Comparison of ENCODE assay signal across 8 cellular contexts in the genomic region with DNA sequence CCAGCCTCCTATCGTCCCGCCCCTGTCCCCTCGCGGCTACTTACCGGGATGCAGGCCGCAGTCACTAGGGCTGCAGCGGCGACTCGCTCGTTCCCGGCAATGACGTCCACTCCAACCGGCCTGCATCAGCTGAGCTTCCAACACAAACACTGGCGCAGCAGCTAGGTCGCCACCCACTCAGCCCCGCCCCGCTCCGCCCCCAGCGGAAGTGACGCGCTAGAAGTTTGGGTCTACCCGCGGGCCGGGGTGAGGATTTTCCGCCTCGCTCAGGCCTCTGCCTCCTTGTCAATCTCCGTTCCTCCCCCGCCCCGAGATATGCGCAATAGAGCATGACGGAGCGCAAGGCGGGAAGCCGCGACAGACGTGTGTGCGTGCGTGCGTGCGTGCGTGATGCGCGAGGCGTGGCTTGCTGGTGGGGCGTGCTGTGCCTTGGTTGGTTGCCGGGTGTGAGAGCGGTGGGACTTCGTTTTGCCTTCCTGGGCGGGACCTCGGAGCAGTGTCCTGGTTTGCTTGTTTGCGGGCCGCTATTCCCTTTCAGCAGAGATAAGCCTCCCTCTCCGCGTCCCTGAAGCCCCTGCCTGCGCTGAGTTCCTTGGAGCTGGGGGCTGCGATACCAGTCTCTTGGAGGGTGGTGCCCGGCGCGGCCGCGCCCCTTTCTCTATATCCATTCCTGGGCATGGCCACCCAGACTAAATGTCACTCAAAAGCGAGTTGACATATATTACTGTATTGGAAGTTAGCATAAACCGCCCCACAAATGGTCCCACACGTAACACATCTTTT. TPM values are rescaled to one million over a fixed set of nuclear protein-coding genes. Genes with fewer than 3 reads are reported as not detected.
DNase-seq lines count a peak whose midpoint lies in the region; ATAC-seq, FAIRE-seq and TF ChIP-seq lines count a peak whose summit lies in the region.

A gene with protein sequence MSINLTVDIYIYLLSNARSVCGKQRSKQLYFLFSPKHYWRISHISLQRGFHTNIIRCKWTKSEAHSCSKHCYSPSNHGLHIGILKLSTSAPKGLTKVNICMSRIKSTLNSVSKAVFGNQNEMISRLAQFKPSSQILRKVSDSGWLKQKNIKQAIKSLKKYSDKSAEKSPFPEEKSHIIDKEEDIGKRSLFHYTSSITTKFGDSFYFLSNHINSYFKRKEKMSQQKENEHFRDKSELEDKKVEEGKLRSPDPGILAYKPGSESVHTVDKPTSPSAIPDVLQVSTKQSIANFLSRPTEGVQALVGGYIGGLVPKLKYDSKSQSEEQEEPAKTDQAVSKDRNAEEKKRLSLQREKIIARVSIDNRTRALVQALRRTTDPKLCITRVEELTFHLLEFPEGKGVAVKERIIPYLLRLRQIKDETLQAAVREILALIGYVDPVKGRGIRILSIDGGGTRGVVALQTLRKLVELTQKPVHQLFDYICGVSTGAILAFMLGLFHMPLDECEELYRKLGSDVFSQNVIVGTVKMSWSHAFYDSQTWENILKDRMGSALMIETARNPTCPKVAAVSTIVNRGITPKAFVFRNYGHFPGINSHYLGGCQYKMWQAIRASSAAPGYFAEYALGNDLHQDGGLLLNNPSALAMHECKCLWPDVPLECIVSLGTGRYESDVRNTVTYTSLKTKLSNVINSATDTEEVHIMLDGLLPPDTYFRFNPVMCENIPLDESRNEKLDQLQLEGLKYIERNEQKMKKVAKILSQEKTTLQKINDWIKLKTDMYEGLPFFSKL (minus strand): TSS at position 151 of the 783 bp plus-strand sequence. CDS start 10,644 bp downstream, outside the sequence.

- H3K4me3 ChIP-seq in NT2/D1 (ENCODE audit: insufficient read length, low read depth), result peak within 1 kb of the TSS; percentile 78
- H3K4me3 ChIP-seq in H1 (ENCODE audit: extremely low read depth in 1 of 4, insufficient read depth in 2 of 4, low read depth in 3 of 4, low read length in 4 of 4), result peak within 1 kb of the TSS; percentile 73 to 95 (median 86)

- H2BK12ac ChIP-seq in H1 (ENCODE audit: low read depth, low read length), result no peak within 1 kb of the TSS

- no peaks in the 10 kb centered on the region for H3K27me3 Mint-ChIP-seq in activated CD8-positive, alpha-beta memory T cell treated with anti-CD3 and anti-CD28 coated beads, Interleukin-2, amount 10 ng/mL, durations not matched to agents 7 days and 5 days
- H3K27me3 Mint-ChIP-seq in memory B cell, result no peaks in the 10 kb centered on the region

- no peaks in the 10 kb centered on the region for H3K9me3 Mint-ChIP-seq in activated CD8-positive, alpha-beta memory T cell treated with anti-CD3 and anti-CD28 coated beads, Interleukin-2, amount 10 ng/mL, durations not matched to agents 7 days and 5 days (ENCODE audit: low read depth)
- H3K9me3 Mint-ChIP-seq in memory B cell, result no peaks in the 10 kb centered on the region

- CTCF ChIA-PET in activated CD8-positive, alpha-beta memory T cell treated with anti-CD3 and anti-CD28 coated beads, Interleukin-2, amount 10 ng/mL, durations not matched to agents 7 days and 5 days (lab: Charles Lee), result interaction anchor here (0.9 to 2.0 kb wide), 3 partner anchors 9 to 45 kb away, joined by 3 to 6 read pairs (median 5); no protein-coding TSS in a partner anchor
- CTCF ChIA-PET in H1 (lab: Charles Lee; ENCODE audit: partially characterized antibody), result interaction anchor here (0.6 to 2.6 kb wide), 7 partner anchors 13 to 410 kb away, joined by 3 to 8 read pairs (median 4); no protein-coding TSS in a partner anchor

- peaks cover 4% of the 10 kb centered on the region; the same call in 1 of the 2 replicates for H3K23me2 ChIP-seq in H1 (ENCODE audit: low read depth, low read length)

- no peak for TF ChIP-seq CTCF in H1 (IDR thresholded peaks at IDR 0.05; ENCODE audit: control extremely low read depth in 1 of 3, insufficient read depth in 1 of 3, low read depth in 1 of 3, low read length in 3 of 3)

- H3K4ac ChIP-seq in H1 (replicated peaks; ENCODE audit: insufficient read length, low read depth, low read length), result no peak within 1 kb of the TSS

- peak; percentile 99 for DNase-seq in COR-L47 (lab: John Stamatoyannopoulos, UW)
- peak; percentile 79 to 99 (median 98) for DNase-seq in HUDEP-2 (lab: John Stamatoyannopoulos, UW; ENCODE audit: unreplicated experiment in 76 of 76)
- peak; percentile 99 for DNase-seq in NT2/D1 (ENCODE audit: low read depth, low spot score)
- DNase-seq in activated CD8-positive, alpha-beta memory T cell treated with anti-CD3 and anti-CD28 coated beads, Interleukin-2, amount 10 ng/mL, durations not matched to agents 7 days and 5 days, result peak; percentile 100
- peak; percentile 97 to 100 for DNase-seq in H1 (ENCODE audit: low read depth in 1 of 2, low spot score in 2 of 2)
- peak; percentile 99 to 100 for DNase-seq in memory B cell (ENCODE audit: low spot score in 2 of 2)
- DNase-seq in stimulated activated CD8-positive, alpha-beta memory T cell treated with anti-CD3 and anti-CD28 coated beads, Interleukin-12 subunit alpha, Interleukin-12 subunit beta, amount 100 ng/mL, for 24 hours (ENCODE audit: extremely low read depth), result peak; percentile 100

- H3K4me3 Mint-ChIP-seq in activated CD8-positive, alpha-beta memory T cell treated with anti-CD3 and anti-CD28 coated beads, Interleukin-2, amount 10 ng/mL, durations not matched to agents 7 days and 5 days, result peak within 1 kb of the TSS; percentile 90
- H3K4me3 Mint-ChIP-seq in memory B cell, result peak within 1 kb of the TSS; percentile 97

- H2BK120ac ChIP-seq in H1 (replicated peaks; ENCODE audit: low read depth, low read length), result no peak within 1 kb of the TSS

- peak; percentile 91 for ATAC-seq in GM21381 (IDR thresholded peaks at IDR 0.05; ENCODE audit: unreplicated experiment)
- ATAC-seq in activated CD8-positive, alpha-beta memory T cell treated with anti-CD3 and anti-CD28 coated beads, Interleukin-2, amount 10 ng/mL, durations not matched to agents 7 days and 5 days, result peak; percentile 93
- ATAC-seq in memory B cell (ENCODE audit: low read depth), result peak; percentile 87

- H3K14ac ChIP-seq in H1 (ENCODE audit: insufficient read length), result no peak within 1 kb of the TSS

- H4K5ac ChIP-seq in H1 (ENCODE audit: insufficient read length, low read depth, low read length), result peak within 1 kb of the TSS; percentile 85

- H2BK15ac ChIP-seq in H1 (ENCODE audit: low read length), result 0 out of 2 replicates have a peak within 1 kb of the TSS, but pooled peaks have one; percentile 22

- H3K56ac ChIP-seq in H1 (replicated peaks; ENCODE audit: insufficient read length, low read depth, low read length), result peak within 1 kb of the TSS; percentile 62

- no peaks in the 10 kb centered on the region for H4K20me1 ChIP-seq in H1 (replicated peaks in 1 of 2; ENCODE audit: control insufficient read depth in 1 of 2, insufficient read depth in 2 of 2, low read length in 2 of 2)

- peak within 1 kb of the TSS; percentile 84 for H2BK5ac ChIP-seq in H1 (ENCODE audit: low read depth, low read length)

- H3K9me3 ChIP-seq in NT2/D1 (ENCODE audit: insufficient read depth, low read length), result no peaks in the 10 kb centered on the region
- no peaks in the 10 kb centered on the region for H3K9me3 ChIP-seq in H1 (ENCODE audit: insufficient read depth in 2 of 2, low read depth in 1 of 2, low read length in 1 of 2)

- H2BK20ac ChIP-seq in H1 (ENCODE audit: low read length), result no peak within 1 kb of the TSS

- peak within 1 kb of the TSS; percentile 61; the same call in 1 of the 2 replicates for H2AFZ ChIP-seq in H1 (ENCODE audit: low read length)

- H3K4me2 ChIP-seq in H1 (ENCODE audit: insufficient read depth in 1 of 2, low read depth in 2 of 2, low read length in 2 of 2), result peak within 1 kb of the TSS; percentile 80 to 93

- H2AK5ac ChIP-seq in H1 (ENCODE audit: low read depth, low read length), result no peak within 1 kb of the TSS

- H3K79me2 ChIP-seq in H1 (ENCODE audit: control insufficient read depth in 1 of 2, insufficient read depth in 2 of 2, low read length in 2 of 2), result peaks cover 0 to 37% of the 10 kb centered on the region in 2 experiments; a peak in 3 of 4 replicates

- H3K4me1 ChIP-seq in NT2/D1 (ENCODE audit: insufficient read depth, insufficient read length), result no peaks in the 10 kb centered on the region
- H3K4me1 ChIP-seq in H1 (replicated peaks in 1 of 4; ENCODE audit: control insufficient read depth in 3 of 4, insufficient read depth in 4 of 4, low read length in 3 of 4), result peaks cover 2 to 15% (median 9%) of the 10 kb centered on the region in 4 experiments; a peak in 4 of 7 replicates

- H3K4me1 Mint-ChIP-seq in activated CD8-positive, alpha-beta memory T cell treated with anti-CD3 and anti-CD28 coated beads, Interleukin-2, amount 10 ng/mL, durations not matched to agents 7 days and 5 days, result peaks cover 44% of the 10 kb centered on the region
- H3K4me1 Mint-ChIP-seq in memory B cell, result peaks cover 26% of the 10 kb centered on the region

- H3K23ac ChIP-seq in H1 (ENCODE audit: insufficient read length), result no peak within 1 kb of the TSS

- FAIRE-seq in H1 (lab: Jason Lieb, UNC), result peak; percentile 45

- peak within 1 kb of the TSS; percentile 98 for H3K27ac Mint-ChIP-seq in activated CD8-positive, alpha-beta memory T cell treated with anti-CD3 and anti-CD28 coated beads, Interleukin-2, amount 10 ng/mL, durations not matched to agents 7 days and 5 days
- peak within 1 kb of the TSS; percentile 100 for H3K27ac Mint-ChIP-seq in memory B cell

- no peak for TF ChIP-seq RAD21 in H1 (IDR thresholded peaks at IDR 0.05 in 1 of 2, conservative IDR thresholded peaks at IDR 0.05 in 1 of 2; ENCODE audit: low read depth in 2 of 2, low read length in 2 of 2)

- peak within 1 kb of the TSS; percentile 86 for H3K27ac ChIP-seq in H1 (ENCODE audit: low read depth, low read length)

- H3K27me3 ChIP-seq in NT2/D1 (ENCODE audit: insufficient read depth, insufficient read length) (no peaks in the 10 kb centered on the region), H1 (replicated peaks in 1 of 4; ENCODE audit: control insufficient read depth in 3 of 4, extremely low read depth in 1 of 4, insufficient read depth in 3 of 4, low read length in 3 of 4) (no peaks in the 10 kb centered on the region)

- H3K36me3 ChIP-seq in NT2/D1 (ENCODE audit: insufficient read depth, insufficient read length, low read length), result no peaks in the 10 kb centered on the region
- no peaks in the 10 kb centered on the region for H3K36me3 ChIP-seq in H1 (ENCODE audit: control insufficient read depth in 2 of 4, insufficient read depth in 4 of 4, low read length in 3 of 4)

- no peak; a peak in 1 of 3 replicates for TF ChIP-seq EP300 in H1 (IDR thresholded peaks at IDR 0.05; ENCODE audit: borderline replicate concordance in 1 of 2, low read depth in 2 of 2, low read length in 2 of 2)

- H3K9ac ChIP-seq in NT2/D1 (ENCODE audit: insufficient read length, low read depth), result peak within 1 kb of the TSS; percentile 84
- H3K9ac ChIP-seq in H1 (replicated peaks in 1 of 4; ENCODE audit: extremely low read depth in 1 of 4, low read depth in 3 of 4, low read length in 3 of 4), result peak within 1 kb of the TSS; percentile 64 to 87 (median 84)

- H3K36me3 Mint-ChIP-seq in activated CD8-positive, alpha-beta memory T cell treated with anti-CD3 and anti-CD28 coated beads, Interleukin-2, amount 10 ng/mL, durations not matched to agents 7 days and 5 days, result peaks cover 2% of the 10 kb centered on the region
- peaks cover 12% of the 10 kb centered on the region for H3K36me3 Mint-ChIP-seq in memory B cell

- whole genome bisulfite sequencing in H1 (ENCODE audit: extremely low coverage in 1 of 2, insufficient coverage in 1 of 2, insufficient read length in 1 of 2, insufficient replicate concordance in 2 of 2, low coverage in 1 of 2, low lambda C conversion rate in 2 of 2, missing lambda C conversion rate in 1 of 2), 2 experiments, result 1% methylated on average over 64 of the region's 64 CpGs; no CpG with 5 or more reads in 1 of the 2 experiments

- peak; percentile 70 to 92 for TF ChIP-seq POLR2A in H1 (IDR thresholded peaks at IDR 0.05; ENCODE audit: control extremely low read depth in 1 of 2, low read depth in 2 of 2, low read length in 2 of 2)

- 0 out of 2 replicates have a peak, but pooled peaks cover 4% of the 10 kb centered on the region for H3K79me1 ChIP-seq in H1 (ENCODE audit: low read depth, low read length)

- H4K91ac ChIP-seq in H1 (replicated peaks; ENCODE audit: insufficient read length, low read length), result no peak within 1 kb of the TSS

- peak within 1 kb of the TSS; percentile 88 for H4K8ac ChIP-seq in H1 (ENCODE audit: extremely low read depth, insufficient read depth, low read length)

- peak within 1 kb of the TSS; percentile 51; the same call in 1 of the 2 replicates for H3K18ac ChIP-seq in H1 (ENCODE audit: extremely low read depth, low read length)

- POLR2A ChIA-PET in H1 (lab: Charles Lee; ENCODE audit: partially characterized antibody), result interaction anchor here (0.7 to 4.7 kb wide), 8 partner anchors 9 to 70 kb away, joined by 3 to 21 read pairs (median 4); a partner anchor contains a TSS

RNA-seq across cellular contexts. Expression of the gene that starts here (rescaled TPM):
- total RNA-seq in activated CD8-positive, alpha-beta memory T cell treated with anti-CD3 and anti-CD28 coated beads, Interleukin-2, amount 10 ng/mL, durations not matched to agents 7 days and 5 days, result 10 to 100 TPM; 12.0 to 13.8 TPM
- total RNA-seq in H1 (2021; fragmentation: NEBNext Ultra II Directional; extraction: Animal tissue kit (Norgen Biotek cat#: 25700)), result 11.2 and 12.6 TPM in 2 replicates
- 2.1 and 3.8 TPM in 2 replicates for polyA plus RNA-seq in H1 (2011; rRNA removed)
- 5.6 TPM for polyA plus RNA-seq in H1 (2011; cell fraction: cytosol; rRNA removed)
- polyA plus RNA-seq in H1 (2011; cell fraction: nucleus; rRNA removed), result 1.8 TPM
- polyA plus RNA-seq in H1 (2012, experiment 1 of 2), result 5.0 to 12.7 TPM (median 7.1 TPM) in 4 replicates
- 0.63 TPM for polyA plus RNA-seq in H1 (2012, experiment 2 of 2)
- polyA plus RNA-seq in H1 (2013, experiment 1 of 2), result 7.3 TPM
- 7.9 TPM for polyA plus RNA-seq in H1 (2013, experiment 2 of 2)
- 7.9 TPM in 2 replicates for polyA minus RNA-seq in H1 (2011; rRNA and poly(A)+ RNA removed)
- polyA minus RNA-seq in H1 (2011; cell fraction: cytosol; rRNA and poly(A)+ RNA removed), result 23.4 TPM
- polyA minus RNA-seq in H1 (2011; cell fraction: nucleus; rRNA and poly(A)+ RNA removed), result 9.5 TPM

Comparison
In these comparisons a context has a peak if more than half of its experiments do, and no peak if none do; other contexts are left out.
1. Peak in every context shown above with its lines: DNase-seq, ATAC-seq, H3K4me3 ChIP-seq and H3K27ac ChIP-seq.